20 cellular contexts compared by ENCODE assay signal in genomic region chr11:64436025-64436424, GRCh38.
DNase-seq lines count a peak whose midpoint lies in the region; ATAC-seq and TF ChIP-seq lines count a peak whose summit lies in the region.
"Had no signal": no experiment of that assay in that cellular context is flagged by ENCODE, and none has a peak within 500 bp of the region (broad histone marks: within the 10 kb centered on the region; RNA-seq: fewer than 3 reads in every experiment).

No MANE protein-coding gene starts in this region.

- H3K4ac ChIP-seq in neuronal stem cell (ENCODE audit: low read length), result no peak overlapping the region

- intact Hi-C loops in uterus (cut with DNase I; ENCODE audit: low total_unique reads) (no loop called here), left ventricle myocardium superior (cut with micrococcal nuclease) (no loop called here)

- no peak for TF ChIP-seq CTCF in uterus (IDR thresholded peaks at IDR 0.05)

- no peak overlapping the region for H3K18ac ChIP-seq in neuronal stem cell (ENCODE audit: low read length)

- H3K36me3 ChIP-seq in neuronal stem cell (replicated peaks in 1 of 2; ENCODE audit: control insufficient read depth in 2 of 2, insufficient read depth in 2 of 2, low read length in 2 of 2), result no peaks in the 10 kb centered on the region
- H3K36me3 ChIP-seq in uterus, result no peaks in the 10 kb centered on the region
- H3K36me3 ChIP-seq: gastrocnemius medialis, neutrophil, Peyer's patch, SJSA1 had no signal

- no CpG with 5 or more reads among the region's 4 CpGs for WGBS in neuronal stem cell (ENCODE audit: extremely low coverage in 2 of 2, insufficient read length in 2 of 2, insufficient replicate concordance in 1 of 2), 2 donors

- DNase-seq in G401 (ENCODE audit: low spot score) (peak; percentile 72), NCI-H2196 treated with DMSO at 0.1 percent for 48 hours (lab: John Stamatoyannopoulos, UW; ENCODE audit: unreplicated experiment) (peak; percentile 53), cerebellar cortex (ENCODE audit: low spot score) (peak; percentile 65), neuronal stem cell (ENCODE audit: low spot score) (no peak), GM19240 (ENCODE audit: insufficient read length, low spot score) (no peak), uterus (no peak), left ventricle myocardium superior (no peak)
- DNase-seq: activated CD4-positive, alpha-beta T cell treated with anti-CD3 and anti-CD28 coated beads for 36 hours; activated CD8-positive, alpha-beta memory T cell treated with anti-CD3 and anti-CD28 coated beads for 24 hours; activated naive CD4-positive, alpha-beta T cell treated with Interleukin-2 at 50 U/mL for 16 hours; activated T-cell treated with anti-CD3 and anti-CD28 coated beads, Interleukin-2, amount 50 U/mL, for 24 hours; CD8-positive, alpha-beta memory T cell; gastrocnemius medialis; GOT3; NCI-H1092 treated with DMSO at 0.1 percent for 48 hours; NCI-H2171; Peyer's patch had no signal

- in situ Hi-C loops in G401 (cut with HindIII; ENCODE audit: low sequenced_read_pairs), result no loop called here

- no peaks in the 10 kb centered on the region for H3K79me1 ChIP-seq in neuronal stem cell (ENCODE audit: low read depth, low read length)

- H2AK5ac ChIP-seq in neuronal stem cell (ENCODE audit: low read depth, low read length), result no peak overlapping the region

- H2BK120ac ChIP-seq in neuronal stem cell (ENCODE audit: low read depth, low read length), result no peak overlapping the region

- no peak overlapping the region for H4K8ac ChIP-seq in neuronal stem cell (ENCODE audit: low read depth, low read length)

- H2BK12ac ChIP-seq in neuronal stem cell (ENCODE audit: low read length), result no peak overlapping the region

- peaks cover 0 to 30% (median 0%) of the 10 kb centered on the region in 3 experiments for H3K27me3 ChIP-seq in neuronal stem cell (ENCODE audit: control insufficient read depth in 3 of 3, insufficient read depth in 3 of 3, low read depth in 1 of 3, low read length in 3 of 3)
- H3K27me3 ChIP-seq in uterus, result no peaks in the 10 kb centered on the region
- H3K27me3 ChIP-seq: Peyer's patch had no signal

- no peak overlapping the region for H4K91ac ChIP-seq in neuronal stem cell (ENCODE audit: low read depth, low read length, poor library complexity)

- H2AFZ ChIP-seq in neuronal stem cell (ENCODE audit: low read length), result no peak overlapping the region

- H3K9me3 ChIP-seq in neuronal stem cell (replicated peaks in 1 of 2; ENCODE audit: control insufficient read depth in 2 of 2, insufficient read depth in 1 of 2, low read depth in 1 of 2, low read length in 2 of 2) (peaks cover 0 to 8% of the 10 kb centered on the region in 2 donors), uterus (no peaks in the 10 kb centered on the region)
- H3K9me3 ChIP-seq: gastrocnemius medialis, neutrophil, Peyer's patch, SJSA1 had no signal

- no peak overlapping the region for H3K14ac ChIP-seq in neuronal stem cell (ENCODE audit: low read length)

- ATAC-seq in left ventricle myocardium superior, result no peak
- ATAC-seq: activated CD4-positive, alpha-beta T cell treated with anti-CD3 and anti-CD28 coated beads for 36 hours; gastrocnemius medialis; stimulated activated effector memory CD8-positive, alpha-beta T cell treated with anti-CD3 and anti-CD28 coated beads, Interleukin-12 subunit alpha, Interleukin-12 subunit beta, amount 100 ng/mL, for 72 hours had no signal

- peak overlapping the region; percentile 16 for H2BK15ac ChIP-seq in neuronal stem cell (ENCODE audit: low read length)

- H3K4me1 ChIP-seq in neuronal stem cell (ENCODE audit: control insufficient read depth in 2 of 2, insufficient read depth in 1 of 2, low read depth in 1 of 2, low read length in 2 of 2) (peaks cover 3 to 5% of the 10 kb centered on the region in 2 donors), uterus (no peaks in the 10 kb centered on the region)
- H3K4me1 ChIP-seq: gastrocnemius medialis, Peyer's patch, SJSA1 had no signal

- H3K4me3 ChIP-seq in neuronal stem cell (ENCODE audit: low read length in 2 of 2) (no peak overlapping the region), uterus (no peak overlapping the region)
- H3K4me3 ChIP-seq: gastrocnemius medialis, Peyer's patch, SJSA1 had no signal

- no peak overlapping the region for H3K4me2 ChIP-seq in neuronal stem cell (ENCODE audit: insufficient read depth, low read length, poor library complexity, severe bottlenecking)

- H3K9ac ChIP-seq in neuronal stem cell (ENCODE audit: low read depth, low read length, poor library complexity), result no peak overlapping the region

- H3K27ac ChIP-seq in neuronal stem cell (replicated peaks; ENCODE audit: low read length) (no peak overlapping the region), uterus (no peak overlapping the region)
- H3K27ac ChIP-seq: gastrocnemius medialis, neutrophil, Peyer's patch, SJSA1 had no signal

- TF ChIP-seq POLR2A in uterus (IDR thresholded peaks at IDR 0.05), result no peak

- H3K23ac ChIP-seq in neuronal stem cell (ENCODE audit: low read depth, low read length, poor library complexity), result no peak overlapping the region

- H2BK5ac ChIP-seq in neuronal stem cell (ENCODE audit: low read length), result no peak overlapping the region

Comparison
In these comparisons a context has a peak if more than half of its experiments do, and no peak if none do; other contexts are left out.
1. DNase-seq: peak in G401 (single experiment), NCI-H2196 treated with DMSO at 0.1 percent for 48 hours (single experiment) and cerebellar cortex (single experiment); none in neuronal stem cell (single experiment), GM19240 (single experiment), uterus (0 of 2) and left ventricle myocardium superior (single experiment).